ENCODE assay signal across 8 cellular contexts in the genomic region with DNA sequence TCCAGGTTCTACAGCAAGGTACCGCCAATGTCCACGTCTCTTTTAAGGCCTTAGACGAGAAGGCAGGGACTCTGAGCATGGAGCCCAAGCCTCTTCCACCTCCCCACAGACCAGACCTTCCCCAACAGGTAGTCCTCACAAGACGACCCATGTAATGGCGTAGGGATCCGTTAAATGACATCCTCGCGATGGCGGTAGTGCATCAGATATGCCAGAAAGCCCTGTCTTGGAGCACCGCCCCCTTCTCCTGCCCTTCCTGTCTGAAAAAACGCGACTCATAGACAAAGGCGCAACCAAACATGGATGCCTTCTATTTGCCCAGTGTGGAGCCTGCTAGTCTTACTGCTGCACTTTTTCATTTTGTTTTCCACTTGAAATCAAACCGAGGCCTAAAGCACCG.
DNase-seq lines count a peak whose midpoint lies in the region; ATAC-seq and TF ChIP-seq lines count a peak whose summit lies in the region.
"Had no signal": no experiment of that assay in that cellular context is flagged by ENCODE, and none has a peak within 500 bp of the region (broad histone marks: within the 10 kb centered on the region; RNA-seq: fewer than 3 reads in every experiment).

No MANE protein-coding gene starts in this region.

- H3K4me3 ChIP-seq in Karpas-422 (ENCODE audit: low read length) (peak overlapping the region; percentile 64), dorsolateral prefrontal cortex (peak overlapping the region in 47 of 59 donors; percentile 22 to 70 (median 56)), stomach (peak overlapping the region in 2 of 4 donors; percentile 41 to 48)

- H3K27me3 ChIP-seq in Karpas-422 (ENCODE audit: low read length) (no peaks in the 10 kb centered on the region), dorsolateral prefrontal cortex (peaks cover 0 to 5% (median 0%) of the 10 kb centered on the region in 45 donors), stomach (no peaks in the 10 kb centered on the region)

- peaks cover 9% of the 10 kb centered on the region for H3K4me1 ChIP-seq in Karpas-422 (ENCODE audit: low read length)
- peaks cover 0 to 7% (median 2%) of the 10 kb centered on the region in 4 donors for H3K4me1 ChIP-seq in stomach

- no peaks in the 10 kb centered on the region for H3K9me2 ChIP-seq in Karpas-422 (replicated peaks; ENCODE audit: insufficient read depth, low read length)

- no peaks in the 10 kb centered on the region for H3K79me2 ChIP-seq in Karpas-422 (ENCODE audit: low read length)

- H3K36me3 ChIP-seq in Karpas-422 (ENCODE audit: insufficient read depth, low read length) (no peaks in the 10 kb centered on the region), stomach (no peaks in the 10 kb centered on the region)

- WGBS in stomach, 5 donors: 44 to 95% (median 88%) methylated on average over 14 to 15 of the region's 15 CpGs

- H2AFZ ChIP-seq in Karpas-422 (ENCODE audit: low read length): peak overlapping the region; percentile 52; the same call in 1 of the 2 replicates

- TF ChIP-seq CTCF in dorsolateral prefrontal cortex (IDR thresholded peaks at IDR 0.05 in 54 of 56, conservative IDR thresholded peaks at IDR 0.05 in 2 of 56; ENCODE audit: low read depth in 1 of 56, partially characterized antibody in 56 of 56) (peak in 42 of 56 donors; percentile 15 to 66 (median 43)), stomach (IDR thresholded peaks at IDR 0.05) (peak in 1 of 7 experiments; percentile 30)

- ATAC-seq in GM19023 (IDR thresholded peaks at IDR 0.05; ENCODE audit: unreplicated experiment) (peak; percentile 66), GM18868 (IDR thresholded peaks at IDR 0.05; ENCODE audit: unreplicated experiment) (no peak)
- ATAC-seq: naive thymus-derived CD8-positive, alpha-beta T cell had no signal

- no peaks in the 10 kb centered on the region for H4K20me1 ChIP-seq in Karpas-422 (ENCODE audit: insufficient read depth, low read depth, low read length)

- no peak for TF ChIP-seq EP300 in stomach (IDR thresholded peaks at IDR 0.05)

- DNase-seq in Karpas-422: peak; percentile 91
- DNase-seq in dorsolateral prefrontal cortex: peak; percentile 64 to 96 (median 90)
- DNase-seq in stomach: peak; percentile 84
- no peak for DNase-seq in Ammon's horn (ENCODE audit: low spot score)
- DNase-seq in COLO829 (ENCODE audit: low spot score): no peak

- H3K4me2 ChIP-seq in Karpas-422 (ENCODE audit: low read depth, low read length, poor library complexity, severe bottlenecking): peak overlapping the region; percentile 57

- intact Hi-C loops in dorsolateral prefrontal cortex (cut with DNase I) (no loop called here), stomach (cut with DNase I; ENCODE audit: low total_unique reads) (no loop called here)

- H3K27ac ChIP-seq in Karpas-422 (ENCODE audit: low read length) (peak overlapping the region; percentile 50), dorsolateral prefrontal cortex (peak overlapping the region in 47 of 59 donors; percentile 87 to 98 (median 96)), stomach (peak overlapping the region in 3 of 5 donors; percentile 53 to 90 (median 86))

- H3K9me3 ChIP-seq in Karpas-422 (ENCODE audit: low read length) (peaks cover 6% of the 10 kb centered on the region), stomach (peaks cover 0 to 6% (median 2%) of the 10 kb centered on the region in 4 donors)

- H3K9ac ChIP-seq in Karpas-422 (ENCODE audit: low read length): peak overlapping the region; percentile 61

- no peak for TF ChIP-seq POLR2A in stomach (IDR thresholded peaks at IDR 0.05)

Comparison
In these comparisons a context has a peak if more than half of its experiments do, and no peak if none do; other contexts are left out.
1. DNase-seq: peak in Karpas-422 (single experiment), dorsolateral prefrontal cortex (10 of 10) and stomach (single experiment); none in Ammon's horn (single experiment) and COLO829 (single experiment).
2. Peak in every context shown above with its lines, with median percentiles within 50 percentile points of each other: H3K27ac ChIP-seq.